Comparison of ENCODE assay signal across 8 cellular contexts in the genomic region with DNA sequence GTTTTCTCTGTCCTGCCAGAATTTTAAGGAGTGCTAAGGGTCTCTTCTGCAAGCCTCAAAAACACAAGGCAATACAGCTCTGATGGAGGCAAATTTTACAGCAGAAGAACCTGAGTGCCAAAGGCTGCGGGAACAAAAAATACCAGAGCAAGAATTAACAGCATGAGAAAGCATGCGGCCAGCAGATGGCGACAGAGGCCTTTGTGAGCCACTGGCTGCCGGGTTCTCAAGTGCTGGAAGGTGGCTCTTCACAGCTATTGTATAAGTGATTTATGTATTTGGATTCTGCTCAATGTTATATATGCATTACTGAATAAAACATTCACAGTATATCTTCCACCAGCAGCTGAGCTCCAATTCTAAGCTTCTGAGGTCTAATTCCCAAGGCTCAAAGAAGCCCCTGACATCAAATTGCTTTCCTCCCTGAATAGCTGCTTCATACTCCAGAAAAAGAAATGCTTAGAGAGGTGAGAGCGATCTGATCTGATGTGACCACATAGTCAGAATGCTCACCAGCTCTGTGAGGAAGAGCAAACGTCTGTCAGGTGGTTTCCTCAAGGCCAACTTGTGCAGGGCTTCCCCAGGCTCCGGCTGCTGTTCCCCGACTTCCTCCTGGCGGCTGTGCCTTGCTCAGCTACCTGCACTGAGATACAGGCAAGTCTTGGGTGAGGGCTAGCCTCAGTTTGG. TPM values are rescaled to one million over a fixed set of nuclear protein-coding genes. Genes with fewer than 3 reads are reported as not detected.
A peak's percentile ranks its signal among the peaks of the same experiment; 100 is the strongest.
DNase-seq lines count a peak whose midpoint lies in the region; ATAC-seq, FAIRE-seq and TF ChIP-seq lines count a peak whose summit lies in the region.

No MANE protein-coding gene starts in this region.

- H3K36me3 ChIP-seq in H1 (ENCODE audit: control insufficient read depth in 2 of 4, insufficient read depth in 4 of 4, low read length in 3 of 4) (no peaks in the 10 kb centered on the region), mucosa of descending colon (ENCODE audit: low read depth) (no peaks in the 10 kb centered on the region)

- H3K9me3 ChIP-seq in H1 (ENCODE audit: insufficient read depth in 2 of 2, low read depth in 1 of 2, low read length in 1 of 2) (no peaks in the 10 kb centered on the region), mucosa of descending colon (no peaks in the 10 kb centered on the region)

- H2AFZ ChIP-seq in H1 (ENCODE audit: low read length), result no peak overlapping the region

- peak; percentile 69 for DNase-seq in GM04504 (ENCODE audit: low read depth)
- peak; percentile 56 for DNase-seq in HuH-7 (ENCODE audit: low spot score)
- DNase-seq in NOMO-1 treated with DMSO at 0.1 percent for 48 hours (lab: John Stamatoyannopoulos, UW; ENCODE audit: unreplicated experiment), result peak; percentile 69
- peak; percentile 60 to 68 for DNase-seq in activated CD8-positive, alpha-beta memory T cell treated with anti-CD3 and anti-CD28 coated beads for 4 hours (ENCODE audit: low read depth in 2 of 2)
- peak; percentile 27 to 92 for DNase-seq in H1 (ENCODE audit: low read depth in 1 of 2, low spot score in 2 of 2)
- DNase-seq in mucosa of descending colon, result peak; percentile 78 to 98 (median 90)
- DNase-seq in stimulated activated CD8-positive, alpha-beta memory T cell treated with anti-CD3 and anti-CD28 coated beads, Interleukin-4, amount 100 ng/mL, for 1 hour (ENCODE audit: low read depth in 2 of 2, low spot score in 1 of 2), result peak; percentile 68

- peak; percentile 50 for FAIRE-seq in H1 (lab: Jason Lieb, UNC)

- TF ChIP-seq POLR2A in H1 (IDR thresholded peaks at IDR 0.05; ENCODE audit: control extremely low read depth in 1 of 2, low read depth in 2 of 2, low read length in 2 of 2), result no peak

- H2BK15ac ChIP-seq in H1 (ENCODE audit: low read length), result no peak overlapping the region

- H3K18ac ChIP-seq in H1 (ENCODE audit: extremely low read depth, low read length), result no peak overlapping the region

- no peak overlapping the region for H2AK5ac ChIP-seq in H1 (ENCODE audit: low read depth, low read length)

- peak overlapping the region; percentile 58 for H4K8ac ChIP-seq in H1 (ENCODE audit: extremely low read depth, insufficient read depth, low read length)

- TF ChIP-seq RAD21 in H1 (IDR thresholded peaks at IDR 0.05 in 1 of 2, conservative IDR thresholded peaks at IDR 0.05 in 1 of 2; ENCODE audit: low read depth in 2 of 2, low read length in 2 of 2), result peak; percentile 91

- no peak overlapping the region for H3K56ac ChIP-seq in H1 (replicated peaks; ENCODE audit: insufficient read length, low read depth, low read length)

- no peak overlapping the region for H3K14ac ChIP-seq in H1 (ENCODE audit: insufficient read length)

- H3K27me3 ChIP-seq in H1 (replicated peaks in 1 of 4; ENCODE audit: control insufficient read depth in 3 of 4, extremely low read depth in 1 of 4, insufficient read depth in 3 of 4, low read length in 3 of 4), result no peaks in the 10 kb centered on the region; a peak in 1 of 7 replicates

- no peak overlapping the region for H2BK5ac ChIP-seq in H1 (ENCODE audit: low read depth, low read length)

- TF ChIP-seq CTCF in H1 (IDR thresholded peaks at IDR 0.05; ENCODE audit: control extremely low read depth in 1 of 3, insufficient read depth in 1 of 3, low read depth in 1 of 3, low read length in 3 of 3) (peak; percentile 83 to 92 (median 88)), mucosa of descending colon (IDR thresholded peaks at IDR 0.05) (peak; percentile 52)

- no peak overlapping the region for H3K27ac ChIP-seq in H1 (ENCODE audit: low read depth, low read length)

- WGBS in H1 (ENCODE audit: extremely low coverage in 1 of 2, insufficient coverage in 1 of 2, insufficient read length in 1 of 2, insufficient replicate concordance in 2 of 2, low coverage in 1 of 2, low lambda C conversion rate in 2 of 2, missing lambda C conversion rate in 1 of 2), 2 experiments, result 55% methylated on average over 9 of the region's 9 CpGs; no CpG with 5 or more reads in 1 of the 2 experiments

- H3K4me3 ChIP-seq in H1 (ENCODE audit: extremely low read depth in 1 of 4, insufficient read depth in 2 of 4, low read depth in 3 of 4, low read length in 4 of 4) (no peak overlapping the region), mucosa of descending colon (no peak overlapping the region)

- no peak overlapping the region for H3K9ac ChIP-seq in H1 (replicated peaks in 1 of 4; ENCODE audit: extremely low read depth in 1 of 4, low read depth in 3 of 4, low read length in 3 of 4)

- POLR2A ChIA-PET in H1 (lab: Charles Lee; ENCODE audit: partially characterized antibody), result interaction anchor here (0.7 to 0.8 kb wide), 2 partner anchors 9 to 1403 kb away, joined by 3 read pairs; no protein-coding TSS in a partner anchor

- no peak overlapping the region for H3K23ac ChIP-seq in H1 (ENCODE audit: insufficient read length)

- no peak overlapping the region for H4K91ac ChIP-seq in H1 (replicated peaks; ENCODE audit: insufficient read length, low read length)

- no peak overlapping the region for H4K5ac ChIP-seq in H1 (ENCODE audit: insufficient read length, low read depth, low read length)

- ATAC-seq in mucosa of descending colon (peak; percentile 88), GM21515 (IDR thresholded peaks at IDR 0.05; ENCODE audit: unreplicated experiment) (no peak)

- H3K4me1 ChIP-seq in H1 (replicated peaks in 1 of 4; ENCODE audit: control insufficient read depth in 3 of 4, insufficient read depth in 4 of 4, low read length in 3 of 4) (peaks cover 0 to 4% (median 0%) of the 10 kb centered on the region in 4 experiments; a peak in 3 of 7 replicates), mucosa of descending colon (ENCODE audit: low read depth) (no peaks in the 10 kb centered on the region)

- CTCF ChIA-PET in H1 (lab: Charles Lee; ENCODE audit: partially characterized antibody), result interaction anchor here (0.5 to 14.2 kb wide), 58 partner anchors 8 to 1402 kb away, joined by 3 to 256 read pairs (median 4); a partner anchor contains a TSS

- H2BK120ac ChIP-seq in H1 (replicated peaks; ENCODE audit: low read depth, low read length), result no peak overlapping the region

- no peaks in the 10 kb centered on the region for H3K23me2 ChIP-seq in H1 (ENCODE audit: low read depth, low read length)

- no peak overlapping the region for H2BK20ac ChIP-seq in H1 (ENCODE audit: low read length)

- intact Hi-C loops in mucosa of descending colon (cut with DNase I, micrococcal nuclease), result loop anchor here (10.0 kb wide), 2 partner anchors 251 to 1401 kb away; no protein-coding TSS in a partner anchor

- TF ChIP-seq EP300 in H1 (IDR thresholded peaks at IDR 0.05; ENCODE audit: borderline replicate concordance in 1 of 2, low read depth in 2 of 2, low read length in 2 of 2), result no peak

- H2BK12ac ChIP-seq in H1 (ENCODE audit: low read depth, low read length), result no peak overlapping the region

- peaks cover 2 to 13% of the 10 kb centered on the region in 2 experiments for H4K20me1 ChIP-seq in H1 (replicated peaks in 1 of 2; ENCODE audit: control insufficient read depth in 1 of 2, insufficient read depth in 2 of 2, low read length in 2 of 2)

- no peaks in the 10 kb centered on the region for H3K79me2 ChIP-seq in H1 (ENCODE audit: control insufficient read depth in 1 of 2, insufficient read depth in 2 of 2, low read length in 2 of 2)

- no peak overlapping the region for H3K4ac ChIP-seq in H1 (replicated peaks; ENCODE audit: insufficient read length, low read depth, low read length)

- H3K79me1 ChIP-seq in H1 (ENCODE audit: low read depth, low read length), result no peaks in the 10 kb centered on the region

- H3K4me2 ChIP-seq in H1 (ENCODE audit: insufficient read depth in 1 of 2, low read depth in 2 of 2, low read length in 2 of 2), result no peak overlapping the region

TF ChIP-seq in H1, 55 proteins besides CTCF, POLR2A, EP300 and RAD21 (continues in another document):
- no peak for TF ChIP-seq SIX5 (IDR thresholded peaks at IDR 0.05; ENCODE audit: low read depth, low read length)

RNA-seq across cellular contexts. Expression of a gene that starts 58.6 kb away (rescaled TPM):
- total RNA-seq in H1 (2021; fragmentation: NEBNext Ultra II Directional; extraction: Animal tissue kit (Norgen Biotek cat#: 25700)), result 0.09 TPM in 1 of 2 replicates, not detected in the other
- polyA plus RNA-seq in H1 (2011; rRNA removed), result 0.03 and 0.06 TPM in 2 replicates
- 0.06 TPM for polyA plus RNA-seq in H1 (2011; cell fraction: cytosol; rRNA removed)
- polyA plus RNA-seq in H1 (2011; cell fraction: nucleus; rRNA removed), result 0.06 TPM
- polyA plus RNA-seq in H1 (2012, experiment 1 of 2), result 0.09 to 0.19 TPM (median 0.12 TPM) in 4 replicates
- polyA plus RNA-seq in H1 (2012, experiment 2 of 2), result 0.04 TPM
- polyA plus RNA-seq in H1 (2013, experiment 1 of 2), result 0.04 TPM
- polyA plus RNA-seq in H1 (2013, experiment 2 of 2), result 0.06 TPM
- polyA minus RNA-seq in H1 (2011; rRNA and poly(A)+ RNA removed), result 0.07 TPM in 1 of 2 replicates, not detected in the other
- polyA minus RNA-seq in H1 (2011; cell fraction: cytosol; rRNA and poly(A)+ RNA removed), result not detected
- polyA minus RNA-seq in H1 (2011; cell fraction: nucleus; rRNA and poly(A)+ RNA removed), result not detected
- total RNA-seq in mucosa of descending colon, result 1 to 10 TPM in 1 of 3 donors, under 1 TPM in 2; 0.46 to 2.8 (median 0.55) TPM
